9 cellular contexts compared by ENCODE assay signal in the genomic region with DNA sequence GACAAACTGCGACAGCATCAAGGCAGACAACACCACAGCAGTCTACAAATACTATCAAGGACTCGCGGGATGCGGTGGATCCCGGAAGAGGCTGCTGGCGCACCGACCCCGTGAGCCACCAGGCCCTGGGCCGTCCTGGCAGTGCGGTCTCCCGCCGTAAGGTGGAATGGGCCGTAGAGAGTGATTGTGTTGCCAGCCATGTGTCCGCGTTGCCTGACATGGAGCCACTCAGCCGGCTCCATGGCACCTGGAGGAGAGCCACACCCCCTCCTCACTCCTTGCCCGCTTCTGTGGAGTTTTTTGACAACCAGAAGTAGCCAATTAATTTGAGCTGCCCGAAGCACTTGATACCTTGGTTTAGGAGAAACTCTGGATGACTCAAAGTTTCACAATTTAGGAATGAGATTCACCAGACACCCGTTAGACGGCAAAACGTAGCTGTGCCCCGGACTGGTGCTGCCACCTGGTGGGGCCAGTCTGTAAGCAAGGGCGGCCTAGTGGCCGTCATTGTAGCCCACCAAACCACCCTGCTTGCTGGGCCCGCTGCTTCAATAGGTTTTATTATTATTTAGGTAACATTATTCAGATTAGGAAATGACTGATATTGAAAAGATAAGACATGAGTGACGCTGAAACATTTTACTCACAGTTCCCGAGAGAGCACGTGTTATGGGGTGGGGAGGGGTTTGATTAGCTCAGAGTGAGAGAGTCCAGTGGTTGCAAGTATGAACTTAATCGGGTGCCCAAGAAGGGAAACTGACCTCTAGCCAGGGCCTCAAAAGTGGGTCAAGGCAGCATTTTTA. TPM values are rescaled to one million over a fixed set of nuclear protein-coding genes. Genes with fewer than 3 reads are reported as not detected.
DNase-seq lines count a peak whose midpoint lies in the region; ATAC-seq and TF ChIP-seq lines count a peak whose summit lies in the region.
"Had no signal": no experiment of that assay in that cellular context is flagged by ENCODE, and none has a peak within 500 bp of the region (broad histone marks: within the 10 kb centered on the region; RNA-seq: fewer than 3 reads in every experiment).

No MANE protein-coding gene starts in this region.

- no peaks in the 10 kb centered on the region for H3K36me3 ChIP-seq in CD8-positive, alpha-beta T cell (ENCODE audit: insufficient read depth, low read length)
- peaks cover 0 to 5% (median 0%) of the 10 kb centered on the region in 3 experiments for H3K36me3 ChIP-seq in naive thymus-derived CD4-positive, alpha-beta T cell (ENCODE audit: control insufficient read depth in 2 of 3, insufficient read depth in 3 of 3, low read length in 3 of 3)

- ATAC-seq in CD8-positive, alpha-beta T cell: peak; percentile 87
- ATAC-seq in GM19043 (IDR thresholded peaks at IDR 0.05; ENCODE audit: low read depth, unreplicated experiment) (peak; percentile 93), HG03439 (IDR thresholded peaks at IDR 0.05; ENCODE audit: unreplicated experiment) (peak; percentile 81)
- peak; percentile 92 for ATAC-seq in naive thymus-derived CD4-positive, alpha-beta T cell
- ATAC-seq in stimulated activated naive B cell treated with anti-CD40 and anti-IgM and Interleukin-4, amounts not matched to agents 10 μg/mL and 1 μg/mL and 100 μg/mL, for 72 hours (replicated peaks): peak; percentile 91 to 93

- H3K27me3 Mint-ChIP-seq in CD8-positive, alpha-beta T cell (ENCODE audit: low read depth): peaks cover 27% of the 10 kb centered on the region
- H3K27me3 Mint-ChIP-seq in naive thymus-derived CD4-positive, alpha-beta T cell: peaks cover 26 to 37% (median 28%) of the 10 kb centered on the region in 5 donors
- H3K27me3 Mint-ChIP-seq in stimulated activated naive B cell treated with anti-CD40 and anti-IgM and Interleukin-4, amounts not matched to agents 10 μg/mL and 1 μg/mL and 100 μg/mL, for 72 hours: peaks cover 34 to 46% of the 10 kb centered on the region in 2 donors

- POLR2A ChIA-PET in CD8-positive, alpha-beta T cell (lab: Charles Lee): interaction anchor here (1.0 to 4.8 kb wide), 2 partner anchors 10 to 152 kb away, joined by 4 to 22 read pairs; a partner anchor contains a TSS
- POLR2A ChIA-PET in naive thymus-derived CD4-positive, alpha-beta T cell (lab: Charles Lee): interaction anchor here (1.5 to 3.7 kb wide), 2 partner anchors 9 to 151 kb away, joined by 4 to 23 read pairs; a partner anchor contains a TSS

- H3K27ac ChIP-seq in CD8-positive, alpha-beta T cell (ENCODE audit: low read depth, low read length): no peak overlapping the region
- no peak overlapping the region for H3K27ac ChIP-seq in naive thymus-derived CD4-positive, alpha-beta T cell (ENCODE audit: low read depth, low read length)

- peaks cover 4% of the 10 kb centered on the region for H3K36me3 Mint-ChIP-seq in CD8-positive, alpha-beta T cell
- H3K36me3 Mint-ChIP-seq in naive thymus-derived CD4-positive, alpha-beta T cell: peaks cover 0 to under 1% (median 0%) of the 10 kb centered on the region in 5 donors
- peaks cover 3 to 5% of the 10 kb centered on the region in 2 donors for H3K36me3 Mint-ChIP-seq in stimulated activated naive B cell treated with anti-CD40 and anti-IgM and Interleukin-4, amounts not matched to agents 10 μg/mL and 1 μg/mL and 100 μg/mL, for 72 hours

- H3K27ac Mint-ChIP-seq in CD8-positive, alpha-beta T cell: no peak overlapping the region
- H3K27ac Mint-ChIP-seq in naive thymus-derived CD4-positive, alpha-beta T cell: peak overlapping the region in 1 of 9 donors; percentile 70
- H3K27ac Mint-ChIP-seq in stimulated activated naive B cell treated with anti-CD40 and anti-IgM and Interleukin-4, amounts not matched to agents 10 μg/mL and 1 μg/mL and 100 μg/mL, for 72 hours: no peak overlapping the region
- H3K27ac Mint-ChIP-seq: dendritic cell treated with granulocyte-macrophage colony-stimulating factor and Interleukin-4, amounts not matched to agents 40 ng/mL and 50 ng/mL, for 4 days had no signal

- H3K4me3 Mint-ChIP-seq in CD8-positive, alpha-beta T cell: peak overlapping the region; percentile 65
- peak overlapping the region in 9 of 10 donors; percentile 15 to 64 (median 56) for H3K4me3 Mint-ChIP-seq in naive thymus-derived CD4-positive, alpha-beta T cell
- peak overlapping the region; percentile 20 to 33 for H3K4me3 Mint-ChIP-seq in stimulated activated naive B cell treated with anti-CD40 and anti-IgM and Interleukin-4, amounts not matched to agents 10 μg/mL and 1 μg/mL and 100 μg/mL, for 72 hours
- H3K4me3 Mint-ChIP-seq: dendritic cell treated with granulocyte-macrophage colony-stimulating factor and Interleukin-4, amounts not matched to agents 40 ng/mL and 50 ng/mL, for 4 days had no signal

- H3K9me3 Mint-ChIP-seq in CD8-positive, alpha-beta T cell: no peaks in the 10 kb centered on the region
- H3K9me3 Mint-ChIP-seq in naive thymus-derived CD4-positive, alpha-beta T cell: no peaks in the 10 kb centered on the region
- no peaks in the 10 kb centered on the region for H3K9me3 Mint-ChIP-seq in stimulated activated naive B cell treated with anti-CD40 and anti-IgM and Interleukin-4, amounts not matched to agents 10 μg/mL and 1 μg/mL and 100 μg/mL, for 72 hours
- H3K9me3 Mint-ChIP-seq: dendritic cell treated with granulocyte-macrophage colony-stimulating factor and Interleukin-4, amounts not matched to agents 40 ng/mL and 50 ng/mL, for 4 days had no signal

- no peaks in the 10 kb centered on the region for H3K27me3 ChIP-seq in CD8-positive, alpha-beta T cell (ENCODE audit: insufficient read depth, low read length)
- H3K27me3 ChIP-seq in naive thymus-derived CD4-positive, alpha-beta T cell (ENCODE audit: control insufficient read depth in 2 of 2, insufficient read depth in 2 of 2, low read length in 2 of 2): no peaks in the 10 kb centered on the region

- peak; percentile 48 to 80 (median 66) for DNase-seq in CD8-positive, alpha-beta T cell
- DNase-seq in NOMO-1 treated with dmso at 0.1 percent for 144 hours (lab: John Stamatoyannopoulos, UW; ENCODE audit: unreplicated experiment) (peak; percentile 12), activated T-cell treated with anti-CD3 and anti-CD28 coated beads for 1 hour (ENCODE audit: low read depth) (peak; percentile 52), epidermal melanocyte (ENCODE audit: insufficient read length, low spot score) (peak; percentile 70)
- peak; percentile 40 to 71 (median 60) for DNase-seq in naive thymus-derived CD4-positive, alpha-beta T cell
- peak; percentile 50 for DNase-seq in stimulated activated naive B cell treated with anti-CD40 and anti-IgM and Interleukin-4, amounts not matched to agents 10 μg/mL and 1 μg/mL and 100 μg/mL, for 72 hours

- peak; percentile 87 for TF ChIP-seq CTCF in CD8-positive, alpha-beta T cell (IDR thresholded peaks at IDR 0.05)

- H3K4me1 Mint-ChIP-seq in CD8-positive, alpha-beta T cell (ENCODE audit: low read depth): peaks cover 8% of the 10 kb centered on the region
- peaks cover 4 to 9% (median 5%) of the 10 kb centered on the region in 7 donors for H3K4me1 Mint-ChIP-seq in naive thymus-derived CD4-positive, alpha-beta T cell
- peaks cover 0 to 3% of the 10 kb centered on the region in 2 donors for H3K4me1 Mint-ChIP-seq in stimulated activated naive B cell treated with anti-CD40 and anti-IgM and Interleukin-4, amounts not matched to agents 10 μg/mL and 1 μg/mL and 100 μg/mL, for 72 hours

- intact Hi-C loops in CD8-positive, alpha-beta T cell (cut with DNase I, micrococcal nuclease): loop anchor here (1.0 to 10.0 kb wide), 6 partner anchors 150 to 1596 kb away; a partner anchor contains a TSS
- intact Hi-C loops in naive thymus-derived CD4-positive, alpha-beta T cell (cut with micrococcal nuclease): loop anchor here (1.0 to 5.0 kb wide), 6 partner anchors 10 to 396 kb away; a partner anchor contains a TSS

- no peak overlapping the region for H3K4me3 ChIP-seq in CD8-positive, alpha-beta T cell (ENCODE audit: low read depth, low read length)
- H3K4me3 ChIP-seq in naive thymus-derived CD4-positive, alpha-beta T cell (ENCODE audit: low read length): no peak overlapping the region

- H3K9me3 ChIP-seq in CD8-positive, alpha-beta T cell (ENCODE audit: low read length): no peaks in the 10 kb centered on the region
- no peaks in the 10 kb centered on the region for H3K9me3 ChIP-seq in naive thymus-derived CD4-positive, alpha-beta T cell (ENCODE audit: control insufficient read depth in 2 of 3, low read length in 3 of 3)

- CTCF ChIA-PET in CD8-positive, alpha-beta T cell (lab: Charles Lee): interaction anchor here (1.0 to 5.2 kb wide), 9 partner anchors 10 to 1618 kb away, joined by 3 to 41 read pairs (median 3); a partner anchor contains a TSS
- CTCF ChIA-PET in naive thymus-derived CD4-positive, alpha-beta T cell (lab: Charles Lee): interaction anchor here (0.8 kb wide), 1 partner anchor 10 kb away, joined by 5 read pairs; a partner anchor contains a TSS

- peaks cover 6% of the 10 kb centered on the region for H3K4me1 ChIP-seq in CD8-positive, alpha-beta T cell (ENCODE audit: insufficient read depth, low read length)
- H3K4me1 ChIP-seq in naive thymus-derived CD4-positive, alpha-beta T cell (ENCODE audit: control insufficient read depth in 2 of 2, insufficient read depth in 2 of 2, low read length in 2 of 2): peaks cover 0 to 4% of the 10 kb centered on the region in 2 donors

RNA-seq across cellular contexts. Expression of a gene that starts 10.2 kb away (rescaled TPM):
- total RNA-seq in CD8-positive, alpha-beta T cell: 100 to 1,000 TPM; 108 to 120 TPM
- total RNA-seq in naive thymus-derived CD4-positive, alpha-beta T cell: 10 to 100 TPM; 69.9 to 88.5 (median 79.3) TPM
- polyA plus RNA-seq in naive thymus-derived CD4-positive, alpha-beta T cell: 10 to 100 TPM; 76.3 to 82.7 TPM

RNA-seq across cellular contexts. Expression of a gene that starts 23.4 kb away (rescaled TPM):
- total RNA-seq in CD8-positive, alpha-beta T cell: 10 to 100 TPM; 18.1 to 20.6 TPM
- total RNA-seq in naive thymus-derived CD4-positive, alpha-beta T cell: 100 to 1,000 TPM in 1 of 5 experiments, 10 to 100 TPM in 4; 43.3 to 112 (median 44.2) TPM
- 10 to 100 TPM; 39.4 to 53.2 TPM for polyA plus RNA-seq in naive thymus-derived CD4-positive, alpha-beta T cell

Comparison
In these comparisons a context has a peak if more than half of its experiments do, and no peak if none do; other contexts are left out.
1. DNase-seq: peak in every context shown above with its lines; median percentile 70 in epidermal melanocyte; 66 in CD8-positive, alpha-beta T cell; 60 in naive thymus-derived CD4-positive, alpha-beta T cell; 52 in activated T-cell treated with anti-CD3 and anti-CD28 coated beads for 1 hour; 50 in stimulated activated naive B cell treated with anti-CD40 and anti-IgM and Interleukin-4, amounts not matched to agents 10 μg/mL and 1 μg/mL and 100 μg/mL, for 72 hours; 12 in NOMO-1 treated with dmso at 0.1 percent for 144 hours.